Comparison of ENCODE assay signal across 9 cellular contexts in the genomic region with DNA sequence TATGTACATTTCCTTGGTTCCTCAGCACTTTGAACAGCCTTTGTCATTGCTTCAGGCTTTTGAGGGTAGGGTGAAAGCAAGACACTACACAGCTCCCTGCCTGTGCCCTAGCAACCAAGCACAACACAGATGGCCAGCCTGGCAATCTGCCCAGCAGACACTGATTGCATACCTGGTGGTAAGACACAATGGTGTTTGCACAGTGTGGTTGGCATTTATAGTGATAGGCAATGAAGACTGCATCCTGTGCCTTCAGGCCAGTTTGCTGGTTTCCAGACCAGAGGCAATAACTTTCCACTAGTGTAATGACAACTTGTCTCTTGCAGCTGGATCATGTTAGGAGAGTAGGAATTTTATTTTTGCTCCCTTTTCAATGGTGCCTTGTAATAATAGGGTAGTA.
A peak's percentile ranks its signal among the peaks of the same experiment; 100 is the strongest.
DNase-seq lines count a peak whose midpoint lies in the region; ATAC-seq and FAIRE-seq lines count a peak whose summit lies in the region.
"Had no signal": no experiment of that assay in that cellular context is flagged by ENCODE, and none has a peak within 500 bp of the region (broad histone marks: within the 10 kb centered on the region; RNA-seq: fewer than 3 reads in every experiment).

No MANE protein-coding gene starts in this region.

- in situ Hi-C loops in SK-MEL-5 (cut with HindIII; ENCODE audit: low pct_unique_long_range_greater_than_20kb, low sequenced_read_pairs) = no loop called here

- no peaks in the 10 kb centered on the region for H3K27me3 ChIP-seq in MG63

- FAIRE-seq in islet of Langerhans (lab: Jason Lieb, UNC) = peak; percentile 96
- FAIRE-seq: G401.6 had no signal

- H3K4me3 ChIP-seq in MG63 = no peak overlapping the region

- DNase-seq in AG08396 (ENCODE audit: low spot score) (peak; percentile 27), MG63 (peak; percentile 51), SK-MEL-5 (ENCODE audit: low read depth, low spot score) (peak; percentile 59)
- no peak for DNase-seq in stimulated activated CD4-positive, alpha-beta T cell treated with anti-CD3 and anti-CD28 coated beads, Interleukin-1b, Interleukin-23, amount 100 ng/mL, for 48 hours

- no peak for ATAC-seq in HG03342 (IDR thresholded peaks at IDR 0.05; ENCODE audit: unreplicated experiment)
- ATAC-seq in HG03378 (IDR thresholded peaks at IDR 0.05; ENCODE audit: unreplicated experiment) = no peak
- no peak for ATAC-seq in HG03442 (IDR thresholded peaks at IDR 0.05; ENCODE audit: unreplicated experiment)

- no peaks in the 10 kb centered on the region for H3K9me3 ChIP-seq in MG63

- no peaks in the 10 kb centered on the region for H3K36me3 ChIP-seq in MG63
